In the genomic region with DNA sequence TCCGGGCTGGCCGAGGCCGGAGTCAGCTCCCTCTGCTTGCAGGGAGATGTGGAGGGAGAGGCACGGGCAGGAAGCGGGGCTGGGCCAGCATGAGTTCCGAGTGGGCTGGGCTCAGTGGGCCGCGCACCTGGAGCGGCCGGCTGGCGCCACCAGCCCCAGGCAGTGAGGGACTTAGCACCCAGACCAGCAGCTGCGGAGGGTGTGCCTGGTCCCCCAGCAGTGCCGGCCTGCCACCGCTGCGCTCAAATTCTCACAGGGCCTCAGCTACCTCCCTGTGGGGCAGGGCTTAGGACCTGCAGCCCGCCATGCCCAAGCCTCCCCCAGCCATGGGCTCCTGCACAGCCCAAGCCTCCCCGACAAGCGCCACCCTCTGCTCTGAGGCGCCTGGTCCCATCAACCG, we compare ENCODE assay signal across 30 cellular contexts.
"Had no signal": no experiment of that assay in that cellular context is flagged by ENCODE, and none has a peak within 500 bp of the region (broad histone marks: within the 10 kb centered on the region; RNA-seq: fewer than 3 reads in every experiment).

No MANE protein-coding gene starts in this region.

- H3K27me3 ChIP-seq: ascending aorta, breast epithelium, cardiac muscle cell, esophagus muscularis mucosa, foreskin keratinocyte, gastrocnemius medialis had no signal

- FAIRE-seq: colon had no signal

- H3K9me3 ChIP-seq: gastrocnemius medialis had no signal

- ATAC-seq: activated CD4-positive, CD25-positive, alpha-beta regulatory T cell treated with anti-CD3 and anti-CD28 coated beads, Interleukin-2, amount 50 U/mL, for 24 hours; activated CD8-positive, alpha-beta T cell treated with anti-CD3 and anti-CD28 coated beads for 36 hours; activated naive CD4-positive, alpha-beta T cell treated with anti-CD3 and anti-CD28 coated beads, Interleukin-2, amount 50 U/mL, for 72 hours; activated T-cell treated with anti-CD3 and anti-CD28 coated beads, Interleukin-2, amount 50 U/mL, for 4 hours; activated T-helper 17 cell treated with anti-CD3 and anti-CD28 coated beads, Interleukin-2, amount 50 U/mL, for 72 hours; effector memory CD8-positive, alpha-beta T cell; foreskin keratinocyte; gastrocnemius medialis; T-helper 17 cell had no signal

- H3K27ac ChIP-seq: ascending aorta, breast epithelium, cardiac muscle cell, esophagus muscularis mucosa, foreskin keratinocyte, gastrocnemius medialis, WERI-Rb-1 had no signal

- H3K36me3 ChIP-seq: ascending aorta, breast epithelium, cardiac muscle cell, esophagus muscularis mucosa, gastrocnemius medialis, WERI-Rb-1 had no signal

- H3K4me3 ChIP-seq: ascending aorta, breast epithelium, cardiac muscle cell, esophagus muscularis mucosa, gastrocnemius medialis had no signal

- H3K4me1 ChIP-seq: ascending aorta, breast epithelium, gastrocnemius medialis had no signal

- DNase-seq: activated B cell treated with CpG ODN at 0.5 μM for 24 hours; activated CD4-positive, alpha-beta T cell treated with anti-CD3 and anti-CD28 coated beads for 48 hours; activated CD4-positive, alpha-beta T cell treated with anti-CD3 and anti-CD28 coated beads, Interleukin-2, amount 50 U/mL, for 1 hour; activated CD4-positive, alpha-beta T cell treated with anti-CD3 and anti-CD28 coated beads, Interleukin-2, amount 50 U/mL, for 48 hours; activated CD8-positive, alpha-beta memory T cell treated with anti-CD3 and anti-CD28 coated beads for 24 hours; activated CD8-positive, alpha-beta T cell treated with anti-CD3 and anti-CD28 coated beads for 36 hours; activated effector memory CD4-positive, alpha-beta T cell treated with Interleukin-2 at 50 U/mL for 16 hours; activated naive CD4-positive, alpha-beta T cell; activated naive CD4-positive, alpha-beta T cell treated with anti-CD3 and anti-CD28 coated beads, Interleukin-2, amount 10 ng/mL, durations not matched to agents 7 days and 5 days; activated naive CD8-positive, alpha-beta T cell treated with anti-CD3 and anti-CD28 coated beads, Interleukin-2, amount 10 ng/mL, durations not matched to agents 7 days and 5 days; activated T-cell treated with anti-CD3 and anti-CD28 coated beads, Interleukin-2, amount 50 U/mL, for 4 hours; cortex of kidney; dermis blood vessel endothelial cell; effector CD4-positive, alpha-beta T cell; effector memory CD8-positive, alpha-beta T cell; erythroblast; foreskin keratinocyte; gastrocnemius medialis; T-helper 1 cell; T-helper 17 cell; T1000; WERI-Rb-1 had no signal
